Comparison of ENCODE assay signal across 1 cellular context in the genomic region with DNA sequence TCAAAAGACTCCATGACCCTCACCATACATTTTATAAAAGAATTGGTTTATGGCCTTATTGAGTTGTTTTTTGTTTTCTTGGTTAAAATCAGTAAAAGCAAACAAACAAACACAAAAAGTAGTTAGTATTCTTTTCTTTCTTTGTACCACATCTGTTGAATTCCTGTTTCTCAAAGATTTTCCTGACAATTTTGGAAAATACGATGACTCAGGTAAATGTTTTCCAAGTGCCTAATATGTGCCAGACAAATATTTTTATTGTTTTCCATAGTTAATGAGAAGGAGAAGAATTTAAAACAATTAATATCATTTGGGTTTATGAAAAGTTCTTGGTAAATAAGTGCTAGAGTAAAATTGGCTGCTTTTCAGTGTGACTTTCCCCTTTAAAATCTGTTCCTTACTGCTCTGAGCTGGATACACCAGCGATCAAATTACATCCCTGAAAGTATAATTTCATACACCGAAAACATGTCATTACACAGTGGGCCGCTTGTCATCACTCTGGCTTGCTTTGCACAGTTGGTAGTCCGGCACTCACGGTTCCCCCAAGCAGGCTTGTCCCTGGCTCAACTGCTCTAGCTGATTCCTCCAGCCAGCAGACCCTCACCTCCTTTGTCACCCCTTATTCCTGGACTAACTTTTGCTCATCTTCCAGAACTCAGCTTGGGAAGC.
TF ChIP-seq lines count a peak whose summit lies in the region.

No MANE protein-coding gene starts in this region.

TF ChIP-seq in SK-N-SH treated with all-trans-retinoic acid at 6 μM for 48 hours, 23 proteins besides CTCF, POLR2A, EP300 and RAD21 (continued from another document):
- TF ChIP-seq, protein P1, sequence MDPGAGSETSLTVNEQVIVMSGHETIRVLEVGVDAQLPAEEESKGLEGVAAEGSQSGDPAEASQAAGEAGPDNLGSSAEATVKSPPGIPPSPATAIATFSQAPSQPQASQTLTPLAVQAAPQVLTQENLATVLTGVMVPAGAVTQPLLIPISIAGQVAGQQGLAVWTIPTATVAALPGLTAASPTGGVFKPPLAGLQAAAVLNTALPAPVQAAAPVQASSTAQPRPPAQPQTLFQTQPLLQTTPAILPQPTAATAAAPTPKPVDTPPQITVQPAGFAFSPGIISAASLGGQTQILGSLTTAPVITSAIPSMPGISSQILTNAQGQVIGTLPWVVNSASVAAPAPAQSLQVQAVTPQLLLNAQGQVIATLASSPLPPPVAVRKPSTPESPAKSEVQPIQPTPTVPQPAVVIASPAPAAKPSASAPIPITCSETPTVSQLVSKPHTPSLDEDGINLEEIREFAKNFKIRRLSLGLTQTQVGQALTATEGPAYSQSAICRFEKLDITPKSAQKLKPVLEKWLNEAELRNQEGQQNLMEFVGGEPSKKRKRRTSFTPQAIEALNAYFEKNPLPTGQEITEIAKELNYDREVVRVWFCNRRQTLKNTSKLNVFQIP (CRISPR knock-in tag; IDR thresholded peaks at IDR 0.05; ENCODE audit: borderline replicate concordance, low read depth), result no peak
- TF ChIP-seq CREB5 (CRISPR knock-in tag; IDR thresholded peaks at IDR 0.05; ENCODE audit: low read depth), result no peak
